ENCODE assay signal across 17 cellular contexts in the genomic region with DNA sequence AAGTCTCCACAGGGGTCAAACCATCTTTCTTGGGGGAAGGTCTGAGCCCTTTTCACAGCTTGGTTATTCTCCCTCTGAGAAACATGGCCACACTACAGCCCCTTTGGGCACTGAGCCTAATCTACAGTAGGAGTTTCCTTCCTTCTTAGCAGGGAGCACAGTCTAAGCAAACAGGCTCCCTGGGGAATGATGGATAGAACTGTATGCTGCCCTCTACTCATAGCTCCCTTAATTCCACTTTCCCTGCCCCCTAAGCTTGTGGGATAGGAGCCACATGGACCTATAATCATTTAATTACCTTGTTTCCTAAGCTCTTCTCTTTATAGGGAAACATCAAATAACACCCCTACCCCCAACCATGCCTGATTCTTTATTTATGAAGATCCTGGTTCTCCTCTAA.
"Had no signal": no experiment of that assay in that cellular context is flagged by ENCODE, and none has a peak within 500 bp of the region (broad histone marks: within the 10 kb centered on the region; RNA-seq: fewer than 3 reads in every experiment).

No MANE protein-coding gene starts in this region.

- DNase-seq: dorsolateral prefrontal cortex; effector CD4-positive, alpha-beta T cell; head of caudate nucleus; left ventricle myocardium superior; lower lobe of right lung; naive thymus-derived CD8-positive, alpha-beta T cell; nephron progenitor cell; nucleus accumbens; stimulated activated CD4-positive, alpha-beta T cell treated with anti-CD3 and anti-CD28 coated beads, Interleukin-2, amount 100 ng/mL, for 24 hours; stimulated activated CD4-positive, alpha-beta T cell treated with anti-CD3 and anti-CD28 coated beads, Interleukin-4, amount 100 ng/mL, for 24 hours; stimulated activated naive CD8-positive, alpha-beta T cell treated with anti-CD3 and anti-CD28 coated beads, Interleukin-15, Interleukin-2, amounts not matched to agents 100 U/mL and 50 U/mL, for 24 hours; substantia nigra; testis; tibial artery had no signal

- H3K36me3 Mint-ChIP-seq: stimulated activated memory B cell treated with anti-CD40 and anti-IgM and Interleukin-4, amounts not matched to agents 10 μg/mL and 1 μg/mL and 100 μg/mL, for 72 hours; type B pancreatic cell had no signal

- ATAC-seq: left ventricle myocardium superior; lower lobe of right lung; naive thymus-derived CD8-positive, alpha-beta T cell; sciatic nerve; stimulated activated memory B cell treated with anti-CD40 and anti-IgM and Interleukin-4, amounts not matched to agents 10 μg/mL and 1 μg/mL and 100 μg/mL, for 72 hours; stimulated activated naive CD8-positive, alpha-beta T cell treated with anti-CD3 and anti-CD28 coated beads, Interleukin-15, Interleukin-2, amounts not matched to agents 100 U/mL and 50 U/mL, for 24 hours had no signal

- H3K27ac Mint-ChIP-seq: naive thymus-derived CD8-positive, alpha-beta T cell; nephron progenitor cell; stimulated activated memory B cell treated with anti-CD40 and anti-IgM and Interleukin-4, amounts not matched to agents 10 μg/mL and 1 μg/mL and 100 μg/mL, for 72 hours; type B pancreatic cell had no signal

- H3K4me1 Mint-ChIP-seq: naive thymus-derived CD8-positive, alpha-beta T cell; stimulated activated memory B cell treated with anti-CD40 and anti-IgM and Interleukin-4, amounts not matched to agents 10 μg/mL and 1 μg/mL and 100 μg/mL, for 72 hours had no signal

- H3K4me3 Mint-ChIP-seq: naive thymus-derived CD8-positive, alpha-beta T cell; nephron progenitor cell; stimulated activated memory B cell treated with anti-CD40 and anti-IgM and Interleukin-4, amounts not matched to agents 10 μg/mL and 1 μg/mL and 100 μg/mL, for 72 hours; type B pancreatic cell had no signal
